Comparison of ENCODE assay signal across 8 cellular contexts in the genomic region with DNA sequence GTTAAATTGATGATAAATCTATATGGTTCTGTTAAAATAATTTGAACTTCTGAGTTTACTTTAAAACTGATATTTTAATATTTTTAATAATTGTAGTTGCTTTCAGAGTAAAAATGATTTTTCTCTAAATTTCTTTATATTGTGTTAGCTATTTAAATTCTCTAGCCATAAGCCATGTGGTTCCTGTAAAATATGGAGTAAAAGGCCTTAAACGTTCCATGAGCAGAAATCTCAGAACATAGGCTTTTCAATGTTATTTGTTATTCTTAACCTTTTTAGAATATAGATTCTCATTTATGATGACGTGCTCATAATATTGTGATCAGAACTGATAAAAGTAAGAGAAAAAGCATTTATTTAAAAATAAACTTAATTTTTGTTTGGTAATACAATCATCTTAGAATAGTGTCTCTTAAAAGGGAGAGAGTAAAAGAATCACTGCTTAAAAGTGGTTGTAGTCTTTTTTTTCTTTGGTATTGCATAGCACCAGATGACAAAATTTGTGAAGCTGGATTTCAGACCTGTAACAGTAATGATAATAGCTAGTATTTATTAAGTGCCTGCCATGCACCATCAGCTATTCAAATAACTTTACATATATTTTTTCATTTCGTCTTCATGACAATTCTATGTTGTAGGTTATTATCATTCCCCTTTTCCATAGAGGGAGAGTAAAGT. TPM values are rescaled to one million over a fixed set of nuclear protein-coding genes. Genes with fewer than 3 reads are reported as not detected.
DNase-seq lines count a peak whose midpoint lies in the region; ATAC-seq and TF ChIP-seq lines count a peak whose summit lies in the region.

No MANE protein-coding gene starts in this region.

- H3K9me3 Mint-ChIP-seq in effector memory CD8-positive, alpha-beta T cell: no peaks in the 10 kb centered on the region
- H3K9me3 Mint-ChIP-seq in natural killer cell treated with Interleukin-12 subunit alpha and Interleukin-12 subunit beta and Interleukin-15 and Interleukin-18, amount 100 ng/mL, for 72 hours: no peaks in the 10 kb centered on the region

- no peaks in the 10 kb centered on the region for H3K9me3 ChIP-seq in BLaER1 treated with 17β-estradiol and CSF1 and Interleukin-3, amounts not matched to agents 10 nM and 100 nM (replicated peaks in 1 of 11)
- H3K9me3 ChIP-seq in MM.1S (replicated peaks; ENCODE audit: insufficient read depth, low read length): no peaks in the 10 kb centered on the region
- no peaks in the 10 kb centered on the region for H3K9me3 ChIP-seq in mucosa of descending colon

- peaks cover 13% of the 10 kb centered on the region; the same call in 1 of the 2 replicates for H3F3A ChIP-seq in MM.1S (ENCODE audit: insufficient read depth, low read length)

- H3K36me3 ChIP-seq in BLaER1 treated with 17β-estradiol and CSF1 and Interleukin-3, amounts not matched to agents 10 nM and 100 nM: peaks cover 0 to 8% (median 0%) of the 10 kb centered on the region in 11 experiments; a peak in 1 of 22 replicates
- H3K36me3 ChIP-seq in MM.1S (replicated peaks; ENCODE audit: insufficient read depth, low read length) (no peaks in the 10 kb centered on the region), mucosa of descending colon (ENCODE audit: low read depth) (no peaks in the 10 kb centered on the region)

- intact Hi-C loops in mucosa of descending colon (cut with DNase I, micrococcal nuclease): loop anchor here in 1 of 2 donors (10.0 kb wide), 1 partner anchor 114 kb away; the partner anchor contains the start of gene NOP58

- H4K20me1 ChIP-seq in BLaER1 treated with 17β-estradiol and CSF1 and Interleukin-3, amounts not matched to agents 10 nM and 100 nM: peaks cover 8 to 67% (median 55%) of the 10 kb centered on the region in 11 experiments; a peak in 19 of 22 replicates
- no peaks in the 10 kb centered on the region for H4K20me1 ChIP-seq in MM.1S (ENCODE audit: insufficient read depth, low read length)

- no peak for DNase-seq in MM.1S
- no peak for DNase-seq in effector memory CD8-positive, alpha-beta T cell
- DNase-seq in natural killer cell treated with Interleukin-12 subunit alpha and Interleukin-12 subunit beta and Interleukin-15 and Interleukin-18, amount 100 ng/mL, for 72 hours (ENCODE audit: low spot score): no peak
- DNase-seq in RPMI8226: no peak
- no peak for DNase-seq in mucosa of descending colon

- TF ChIP-seq CTCF in MM.1S (IDR thresholded peaks at IDR 0.05; ENCODE audit: low read length) (no peak), mucosa of descending colon (IDR thresholded peaks at IDR 0.05) (no peak)

- no peak overlapping the region for H3K27ac Mint-ChIP-seq in effector memory CD8-positive, alpha-beta T cell
- peak overlapping the region in 1 of 2 donors; percentile 79 for H3K27ac Mint-ChIP-seq in natural killer cell treated with Interleukin-12 subunit alpha and Interleukin-12 subunit beta and Interleukin-15 and Interleukin-18, amount 100 ng/mL, for 72 hours

- H3K79me2 ChIP-seq in MM.1S (ENCODE audit: low read length): peaks cover 15% of the 10 kb centered on the region; the same call in 1 of the 2 replicates

- no peak overlapping the region for H2AFZ ChIP-seq in MM.1S (ENCODE audit: low read length)

- peaks cover 12 to 33% (median 22%) of the 10 kb centered on the region in 10 experiments for H3K4me1 ChIP-seq in BLaER1 treated with 17β-estradiol and CSF1 and Interleukin-3, amounts not matched to agents 10 nM and 100 nM
- peaks cover 10% of the 10 kb centered on the region; the same call in 1 of the 2 replicates for H3K4me1 ChIP-seq in MM.1S (ENCODE audit: low read length)
- peaks cover 21% of the 10 kb centered on the region for H3K4me1 ChIP-seq in mucosa of descending colon (ENCODE audit: low read depth)

- peaks cover 19 to 39% of the 10 kb centered on the region in 2 donors for H3K4me1 Mint-ChIP-seq in effector memory CD8-positive, alpha-beta T cell (ENCODE audit: low read depth in 2 of 2)
- peaks cover 25 to 29% of the 10 kb centered on the region in 2 donors for H3K4me1 Mint-ChIP-seq in natural killer cell treated with Interleukin-12 subunit alpha and Interleukin-12 subunit beta and Interleukin-15 and Interleukin-18, amount 100 ng/mL, for 72 hours (ENCODE audit: low read depth in 2 of 2)

- H3K36me3 Mint-ChIP-seq in effector memory CD8-positive, alpha-beta T cell (ENCODE audit: insufficient read depth): peaks cover 18% of the 10 kb centered on the region
- no peaks in the 10 kb centered on the region for H3K36me3 Mint-ChIP-seq in natural killer cell treated with Interleukin-12 subunit alpha and Interleukin-12 subunit beta and Interleukin-15 and Interleukin-18, amount 100 ng/mL, for 72 hours

- ATAC-seq in effector memory CD8-positive, alpha-beta T cell (replicated peaks): no peak
- ATAC-seq in natural killer cell treated with Interleukin-12 subunit alpha and Interleukin-12 subunit beta and Interleukin-15 and Interleukin-18, amount 100 ng/mL, for 72 hours: no peak
- ATAC-seq in HG03025 (IDR thresholded peaks at IDR 0.05; ENCODE audit: low FRiP score, unreplicated experiment) (no peak), mucosa of descending colon (no peak), HG03521 (IDR thresholded peaks at IDR 0.05; ENCODE audit: unreplicated experiment) (no peak)

- peak overlapping the region; percentile 79 to 98 (median 88) for H3K4me3 ChIP-seq in BLaER1 treated with 17β-estradiol and CSF1 and Interleukin-3, amounts not matched to agents 10 nM and 100 nM
- H3K4me3 ChIP-seq in MM.1S (ENCODE audit: low read length): peak overlapping the region; percentile 24; the same call in 1 of the 2 replicates
- no peak overlapping the region for H3K4me3 ChIP-seq in mucosa of descending colon

- H3K27ac ChIP-seq in BLaER1 treated with 17β-estradiol and CSF1 and Interleukin-3, amounts not matched to agents 10 nM and 100 nM: no peak overlapping the region
- no peak overlapping the region for H3K27ac ChIP-seq in MM.1S (ENCODE audit: low read length)

- H3K27me3 Mint-ChIP-seq in effector memory CD8-positive, alpha-beta T cell: no peaks in the 10 kb centered on the region
- no peaks in the 10 kb centered on the region for H3K27me3 Mint-ChIP-seq in natural killer cell treated with Interleukin-12 subunit alpha and Interleukin-12 subunit beta and Interleukin-15 and Interleukin-18, amount 100 ng/mL, for 72 hours

- H3K9me2 ChIP-seq in MM.1S (replicated peaks; ENCODE audit: insufficient read depth, low read length): no peaks in the 10 kb centered on the region

- peak overlapping the region; percentile 90 to 97 for H3K4me3 Mint-ChIP-seq in effector memory CD8-positive, alpha-beta T cell
- H3K4me3 Mint-ChIP-seq in natural killer cell treated with Interleukin-12 subunit alpha and Interleukin-12 subunit beta and Interleukin-15 and Interleukin-18, amount 100 ng/mL, for 72 hours: peak overlapping the region; percentile 94

- peak overlapping the region in 9 of 11 experiments; percentile 0 to 89 (median 86); a peak in 9 of 22 replicates for H3K9ac ChIP-seq in BLaER1 treated with 17β-estradiol and CSF1 and Interleukin-3, amounts not matched to agents 10 nM and 100 nM
- no peak overlapping the region for H3K9ac ChIP-seq in MM.1S (ENCODE audit: low read length)

- H3K4me2 ChIP-seq in BLaER1 treated with 17β-estradiol and CSF1 and Interleukin-3, amounts not matched to agents 10 nM and 100 nM: peak overlapping the region; percentile 66 to 97 (median 91)
- H3K4me2 ChIP-seq in MM.1S (ENCODE audit: low read depth, low read length): peak overlapping the region; percentile 29

- peaks cover 23 to 57% (median 49%) of the 10 kb centered on the region in 11 experiments for H3K27me3 ChIP-seq in BLaER1 treated with 17β-estradiol and CSF1 and Interleukin-3, amounts not matched to agents 10 nM and 100 nM
- H3K27me3 ChIP-seq in MM.1S (replicated peaks; ENCODE audit: insufficient read depth, low read length): peaks cover 16% of the 10 kb centered on the region

RNA-seq across cellular contexts. Expression of gene BMPR2, which starts 2.7 kb away (rescaled TPM):
- total RNA-seq in natural killer cell treated with Interleukin-12 subunit alpha and Interleukin-12 subunit beta and Interleukin-15 and Interleukin-18, amount 100 ng/mL, for 72 hours: 10 to 100 TPM in 1 of 2 donors, 1 to 10 TPM in 1; 5.9 to 11.9 TPM
- 10 to 100 TPM; 33.9 to 54.5 (median 38.7) TPM for total RNA-seq in mucosa of descending colon
